In genomic region chr10:110209926-110210662, GRCh38 we compare ENCODE assay signal across 8 cellular contexts. TPM values are rescaled to one million over a fixed set of nuclear protein-coding genes. Genes with fewer than 3 reads are reported as not detected.
DNase-seq lines count a peak whose midpoint lies in the region; ATAC-seq and TF ChIP-seq lines count a peak whose summit lies in the region.

No MANE protein-coding gene starts in this region.

- H3K4me1 Mint-ChIP-seq in endothelial cell (ENCODE audit: unreplicated experiment) = peaks cover 30% of the 10 kb centered on the region

- peaks cover 19% of the 10 kb centered on the region for H3K27me3 Mint-ChIP-seq in endothelial cell (ENCODE audit: unreplicated experiment)

- peak overlapping the region; percentile 95 for H3K4me3 Mint-ChIP-seq in endothelial cell (ENCODE audit: unreplicated experiment)

- peaks cover 9% of the 10 kb centered on the region for H3K36me3 Mint-ChIP-seq in endothelial cell (ENCODE audit: low read depth, unreplicated experiment)

- H3K27ac Mint-ChIP-seq in endothelial cell (ENCODE audit: unreplicated experiment) = no peak overlapping the region

- H3K27ac ChIP-seq in substantia nigra (ENCODE audit: low read depth, low read length, poor library complexity, severe bottlenecking) = peak overlapping the region; percentile 98

- peak; percentile 39 for DNase-seq in CD1c-positive myeloid dendritic cell (ENCODE audit: extremely low spot score)
- peak; percentile 49 for DNase-seq in HuH-7.5 (ENCODE audit: low spot score)
- peak; percentile 57 to 65 for DNase-seq in activated CD4-positive, alpha-beta T cell treated with anti-CD3 and anti-CD28 coated beads, Interleukin-2, amount 50 U/mL, for 48 hours
- DNase-seq in endothelial cell (ENCODE audit: low spot score) = peak; percentile 48
- peak; percentile 61 for DNase-seq in midbrain (lab: John Stamatoyannopoulos, UW)
- DNase-seq in substantia nigra (lab: John Stamatoyannopoulos, UW) = peak in 27 of 49 donors; percentile 39 to 92 (median 60)

- ATAC-seq in GM18519 (IDR thresholded peaks at IDR 0.05; ENCODE audit: low FRiP score, unreplicated experiment) (no peak), GM19324 (IDR thresholded peaks at IDR 0.05; ENCODE audit: low FRiP score, unreplicated experiment) (no peak)

- TF ChIP-seq CTCF in endothelial cell (IDR thresholded peaks at IDR 0.05; ENCODE audit: unreplicated experiment) = no peak

- no peaks in the 10 kb centered on the region for H3K9me3 Mint-ChIP-seq in endothelial cell (ENCODE audit: unreplicated experiment)

RNA-seq across cellular contexts. Expression of gene MXI1, which starts 2.7 kb away (rescaled TPM):
- total RNA-seq in endothelial cell (ENCODE audit: unreplicated experiment) = 10.3 TPM
